ENCODE assay signal across 24 cellular contexts in genomic region chr10:20110435-20111119, GRCh38.
DNase-seq lines count a peak whose midpoint lies in the region; ATAC-seq and TF ChIP-seq lines count a peak whose summit lies in the region.
"Had no signal": no experiment of that assay in that cellular context is flagged by ENCODE, and none has a peak within 500 bp of the region (broad histone marks: within the 10 kb centered on the region; RNA-seq: fewer than 3 reads in every experiment).

No MANE protein-coding gene starts in this region.

- whole genome bisulfite sequencing in smooth muscle cell (ENCODE audit: low lambda C conversion rate): 89% methylated on average over 6 of the region's 6 CpGs

- H3K27me3 ChIP-seq in layer of hippocampus (ENCODE audit: control insufficient read depth, insufficient read depth, low read length) (no peaks in the 10 kb centered on the region), smooth muscle cell (ENCODE audit: low read depth) (no peaks in the 10 kb centered on the region)

- no peak for DNase-seq in GM12865 (ENCODE audit: low read depth)
- no peak for DNase-seq in astrocyte of the cerebellum (ENCODE audit: low read depth)
- no peak for DNase-seq in sciatic nerve (ENCODE audit: low spot score)
- no peak for DNase-seq in smooth muscle cell (lab: John Stamatoyannopoulos, UW; ENCODE audit: unreplicated experiment)
- DNase-seq in activated naive CD4-positive, alpha-beta T cell treated with anti-CD3 and anti-CD28 coated beads, Interleukin-2, amount 50 U/mL, for 16 hours: no peak
- no peak for DNase-seq in kidney glomerular epithelial cell (lab: John Stamatoyannopoulos, UW)
- no peak for DNase-seq in activated CD8-positive, alpha-beta memory T cell treated with anti-CD3 and anti-CD28 coated beads, Interleukin-2, amount 50 U/mL, for 48 hours
- DNase-seq: activated CD4-positive, alpha-beta T cell treated with anti-CD3 and anti-CD28 coated beads for 36 hours; activated CD8-positive, alpha-beta memory T cell treated with anti-CD3 and anti-CD28 coated beads for 24 hours; activated naive CD4-positive, alpha-beta T cell treated with anti-CD3 and anti-CD28 coated beads for 36 hours; activated T-cell treated with anti-CD3 and anti-CD28 coated beads, Interleukin-2, amount 50 U/mL, for 4 hours; aorta; GOT3; left cardiac atrium; NCI-H1105; NCI-H2081 treated with DMSO at 0.1 percent for 48 hours; small intestine; stimulated activated CD4-positive, alpha-beta T cell treated with anti-CD3 and anti-CD28 coated beads, Interleukin-2, amount 100 ng/mL, for 48 hours; stimulated activated naive CD4-positive, alpha-beta T cell treated with Interleukin-2 at 50 U/mL for 16 hours; trophoblast cell had no signal

- no peak overlapping the region for H3K4me2 ChIP-seq in smooth muscle cell

- peaks cover 6% of the 10 kb centered on the region for H3K4me1 ChIP-seq in smooth muscle cell (ENCODE audit: low read depth)
- H3K4me1 ChIP-seq: prostate gland had no signal

- H3K27ac ChIP-seq in layer of hippocampus (ENCODE audit: low read depth, low read length) (peak overlapping the region; percentile 36), smooth muscle cell (ENCODE audit: low read depth) (no peak overlapping the region)
- H3K27ac ChIP-seq: prostate gland had no signal

- in situ Hi-C loops in astrocyte of the cerebellum (cut with HindIII; ENCODE audit: low sequenced_read_pairs): no loop called here

- no peak for TF ChIP-seq CTCF in GM12865 (IDR thresholded peaks at IDR 0.05; ENCODE audit: insufficient read depth, low read depth, low read length, missing control alignments)
- TF ChIP-seq CTCF in astrocyte of the cerebellum (IDR thresholded peaks at IDR 0.05; ENCODE audit: low read depth, low read length, missing control alignments): no peak
- TF ChIP-seq CTCF in smooth muscle cell (IDR thresholded peaks at IDR 0.05; ENCODE audit: borderline replicate concordance, insufficient read depth, poor library complexity, severe bottlenecking): no peak

- H3K4me3 ChIP-seq in GM12865 (ENCODE audit: low read depth, low read length) (peak overlapping the region; percentile 2), astrocyte of the cerebellum (ENCODE audit: low read depth, low read length) (peak overlapping the region; percentile 19), smooth muscle cell (no peak overlapping the region)
- H3K4me3 ChIP-seq: prostate gland had no signal

- no peaks in the 10 kb centered on the region for H3F3A ChIP-seq in smooth muscle cell (ENCODE audit: low read depth)

- H3K79me2 ChIP-seq in smooth muscle cell (ENCODE audit: low read depth): no peaks in the 10 kb centered on the region

- no peak overlapping the region for H2AFZ ChIP-seq in smooth muscle cell (ENCODE audit: low read depth)

- no peaks in the 10 kb centered on the region for H3K9me3 ChIP-seq in smooth muscle cell (replicated peaks; ENCODE audit: low read depth)
- H3K9me3 ChIP-seq: prostate gland had no signal

- H3K36me3 ChIP-seq in smooth muscle cell (ENCODE audit: low read depth): no peaks in the 10 kb centered on the region
- H3K36me3 ChIP-seq: prostate gland had no signal

- intact Hi-C loops in sciatic nerve (cut with DNase I): no loop called here

- no peak overlapping the region for H3K9ac ChIP-seq in smooth muscle cell (ENCODE audit: low read depth)

- peak; percentile 34 for ATAC-seq in sciatic nerve
- ATAC-seq: activated CD4-positive, alpha-beta T cell treated with anti-CD3 and anti-CD28 coated beads for 36 hours; activated T-cell treated with anti-CD3 and anti-CD28 coated beads, Interleukin-2, amount 50 U/mL, for 4 hours; left cardiac atrium; natural killer cell treated with Interleukin-12 subunit alpha and Interleukin-12 subunit beta and Interleukin-15 and Interleukin-18, amount 100 ng/mL, for 72 hours; Panc1 had no signal

- H4K20me1 ChIP-seq in smooth muscle cell (ENCODE audit: low read depth): no peaks in the 10 kb centered on the region
